ENCODE assay signal across 12 cellular contexts in genomic region chr7:34260282-34260681, GRCh38.
DNase-seq lines count a peak whose midpoint lies in the region; ATAC-seq and TF ChIP-seq lines count a peak whose summit lies in the region.
"Had no signal": no experiment of that assay in that cellular context is flagged by ENCODE, and none has a peak within 500 bp of the region (broad histone marks: within the 10 kb centered on the region; RNA-seq: fewer than 3 reads in every experiment).

No MANE protein-coding gene starts in this region.

- H3K4me1 ChIP-seq in right lobe of liver = no peaks in the 10 kb centered on the region
- H3K4me1 ChIP-seq in spleen = no peaks in the 10 kb centered on the region

- peak; percentile 52 for DNase-seq in Caki2 (ENCODE audit: low read depth)
- DNase-seq in NB4 (ENCODE audit: low read depth) = peak; percentile 54
- DNase-seq in dedifferentiated amniotic fluid mesenchymal stem cell (ENCODE audit: extremely low spot score) = peak; percentile 61
- DNase-seq in omental fat pad (ENCODE audit: low spot score) = no peak
- DNase-seq in right lobe of liver = no peak
- no peak for DNase-seq in cerebellar nuclear complex (lab: John Stamatoyannopoulos, UW)
- no peak for DNase-seq in spleen
- no peak for DNase-seq in T-helper 17 cell
- DNase-seq: posterior cingulate gyrus, T-helper 1 cell had no signal

- no peaks in the 10 kb centered on the region for H3K9me3 ChIP-seq in right lobe of liver
- peaks cover 0 to 20% (median 2%) of the 10 kb centered on the region in 8 donors for H3K9me3 ChIP-seq in spleen
- H3K9me3 ChIP-seq in T-helper 17 cell (ENCODE audit: control insufficient read depth, low read length, poor library complexity, severe bottlenecking) = no peaks in the 10 kb centered on the region

- no peak for TF ChIP-seq CTCF in NB4 (IDR thresholded peaks at IDR 0.05; ENCODE audit: low read depth, low read length)
- TF ChIP-seq CTCF in omental fat pad (IDR thresholded peaks at IDR 0.05) = no peak
- no peak for TF ChIP-seq CTCF in right lobe of liver (IDR thresholded peaks at IDR 0.05)
- no peak for TF ChIP-seq CTCF in spleen (IDR thresholded peaks at IDR 0.05 in 8 of 11, conservative IDR thresholded peaks at IDR 0.05 in 3 of 11)

- no peaks in the 10 kb centered on the region for H3K27me3 Mint-ChIP-seq in T-helper 17 cell

- intact Hi-C loops in right lobe of liver (cut with DNase I) (no loop called here), spleen (cut with DNase I; ENCODE audit: low total_unique reads) (no loop called here)

- no peak for TF ChIP-seq POLR2A in NB4 (IDR thresholded peaks at IDR 0.05; ENCODE audit: extremely low read depth, insufficient read length)
- no peak for TF ChIP-seq POLR2A in right lobe of liver (IDR thresholded peaks at IDR 0.05)
- no peak for TF ChIP-seq POLR2A in spleen (IDR thresholded peaks at IDR 0.05)

- ATAC-seq in omental fat pad (ENCODE audit: low FRiP score) = peak; percentile 97
- no peak for ATAC-seq in right lobe of liver
- ATAC-seq in T-helper 17 cell = no peak

- in situ Hi-C loops in Caki2 (cut with HindIII; ENCODE audit: low pct_unique_long_range_greater_than_20kb, low sequenced_read_pairs) = no loop called here

- H3K4me3 ChIP-seq in NB4 (ENCODE audit: low read depth, low read length) (no peak overlapping the region), right lobe of liver (no peak overlapping the region), spleen (no peak overlapping the region)
- H3K4me3 ChIP-seq: coronary artery had no signal

- no peaks in the 10 kb centered on the region for H3K4me1 Mint-ChIP-seq in T-helper 17 cell

- H3K27ac Mint-ChIP-seq in T-helper 17 cell = no peak overlapping the region

- no peak overlapping the region for H3K27ac ChIP-seq in right lobe of liver
- no peak overlapping the region for H3K27ac ChIP-seq in spleen
- H3K27ac ChIP-seq: coronary artery, HL-60 had no signal

- no peaks in the 10 kb centered on the region for H3K27me3 ChIP-seq in right lobe of liver
- H3K27me3 ChIP-seq in spleen (replicated peaks in 1 of 7) = no peaks in the 10 kb centered on the region

- H3K36me3 ChIP-seq in right lobe of liver = no peaks in the 10 kb centered on the region
- H3K36me3 ChIP-seq in spleen = no peaks in the 10 kb centered on the region

- H3K36me3 Mint-ChIP-seq in T-helper 17 cell (ENCODE audit: low read depth) = no peaks in the 10 kb centered on the region

- no peak overlapping the region for H3K4me3 Mint-ChIP-seq in T-helper 17 cell

Comparison
In these comparisons a context has a peak if more than half of its experiments do, and no peak if none do; other contexts are left out.
1. DNase-seq: peak in Caki2 (single experiment), NB4 (single experiment) and dedifferentiated amniotic fluid mesenchymal stem cell (single experiment); none in omental fat pad (single experiment), right lobe of liver (0 of 3), cerebellar nuclear complex (0 of 2), spleen (single experiment) and T-helper 17 cell (0 of 3).